Comparison of ENCODE assay signal across 1 cellular context in genomic region chr1:116067564-116067887, GRCh38.
TF ChIP-seq lines count a peak whose summit lies in the region.

No MANE protein-coding gene starts in this region.

TF ChIP-seq in SK-N-SH, 30 proteins besides CTCF, POLR2A, EP300 and RAD21 (continued from another document):
- TF ChIP-seq RFX5 (IDR thresholded peaks at IDR 0.05; ENCODE audit: low read length) (no peak), GABPA (IDR thresholded peaks at IDR 0.05; ENCODE audit: low read depth) (no peak)
- TF ChIP-seq, protein P1, sequence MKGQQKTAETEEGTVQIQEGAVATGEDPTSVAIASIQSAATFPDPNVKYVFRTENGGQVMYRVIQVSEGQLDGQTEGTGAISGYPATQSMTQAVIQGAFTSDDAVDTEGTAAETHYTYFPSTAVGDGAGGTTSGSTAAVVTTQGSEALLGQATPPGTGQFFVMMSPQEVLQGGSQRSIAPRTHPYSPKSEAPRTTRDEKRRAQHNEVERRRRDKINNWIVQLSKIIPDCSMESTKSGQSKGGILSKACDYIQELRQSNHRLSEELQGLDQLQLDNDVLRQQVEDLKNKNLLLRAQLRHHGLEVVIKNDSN (IDR thresholded peaks at IDR 0.05; ENCODE audit: borderline replicate concordance, low read depth), result no peak
